In the genomic region with DNA sequence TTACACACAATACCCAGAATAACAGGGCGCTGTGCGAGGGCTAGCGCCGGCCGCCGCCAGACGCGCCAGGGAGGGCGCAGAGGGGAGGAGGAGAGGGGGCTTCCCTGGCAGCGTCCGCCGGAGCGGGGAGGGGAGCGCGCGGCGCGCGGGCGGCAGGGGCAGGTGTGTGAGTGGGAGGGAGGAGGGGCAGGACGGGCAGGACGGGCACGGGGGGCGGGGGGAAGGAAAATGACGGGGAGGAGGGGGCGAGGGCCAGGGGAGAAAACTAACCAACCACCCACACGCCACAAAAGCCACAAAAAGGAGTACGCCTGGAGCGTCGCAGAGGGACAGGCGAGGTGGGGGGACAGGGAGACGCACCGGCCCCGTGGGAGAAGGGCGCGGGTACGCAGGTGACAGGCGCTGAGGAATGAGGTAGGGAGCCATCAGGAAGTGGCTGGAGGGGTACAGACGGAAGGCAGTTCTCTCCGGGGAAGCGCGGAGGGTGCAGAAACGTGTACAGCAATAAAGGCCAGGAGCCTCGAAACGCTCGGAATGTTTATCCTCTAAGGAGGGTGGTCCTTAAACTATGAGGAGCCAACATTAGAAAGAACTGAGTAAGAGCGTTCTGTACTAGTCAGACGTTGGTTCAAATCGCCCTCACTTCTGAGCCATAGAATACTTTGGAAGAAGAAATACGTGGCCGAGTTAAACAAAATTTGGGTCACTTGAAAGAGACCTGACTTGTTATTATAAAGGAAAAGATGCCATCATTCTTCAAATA, we compare ENCODE assay signal across 8 cellular contexts. TPM values are rescaled to one million over a fixed set of nuclear protein-coding genes. Genes with fewer than 3 reads are reported as not detected.
A peak's percentile ranks its signal among the peaks of the same experiment; 100 is the strongest.
DNase-seq lines count a peak whose midpoint lies in the region; ATAC-seq and TF ChIP-seq lines count a peak whose summit lies in the region.

No MANE protein-coding gene starts in this region.

- no peak for TF ChIP-seq CTCF in CD14-positive monocyte (IDR thresholded peaks at IDR 0.05)
- no peak for TF ChIP-seq CTCF in adrenal gland (IDR thresholded peaks at IDR 0.05)

- peaks cover 0 to 7% of the 10 kb centered on the region in 2 donors for H3K4me1 ChIP-seq in adrenal gland (replicated peaks in 1 of 2)
- peaks cover 3% of the 10 kb centered on the region; the same call in 1 of the 2 replicates for H3K4me1 ChIP-seq in iPS DF 6.9 (ENCODE audit: control insufficient read depth, insufficient read depth, low read length)
- H3K4me1 ChIP-seq in skeletal muscle tissue (ENCODE audit: control insufficient read depth in 3 of 3, insufficient read depth in 3 of 3, low read length in 3 of 3), result peaks cover 0 to 6% (median 5%) of the 10 kb centered on the region in 3 donors

- DNase-seq in CD14-positive monocyte (ENCODE audit: low spot score), result no peak
- DNase-seq in HuH-7.5 (ENCODE audit: low spot score), result peak; percentile 32
- DNase-seq in adrenal gland, result peak in 5 of 7 donors; percentile 14 to 54 (median 44)
- no peak for DNase-seq in iPS DF 6.9 (ENCODE audit: low read depth, low spot score)
- no peak for DNase-seq in HK-2 (ENCODE audit: unreplicated experiment)

- TF ChIP-seq POLR2A in adrenal gland (IDR thresholded peaks at IDR 0.05), result no peak

- H3K9me3 ChIP-seq in adrenal gland (replicated peaks in 1 of 3) (no peaks in the 10 kb centered on the region), iPS DF 6.9 (ENCODE audit: control insufficient read depth, insufficient read depth, low read length) (no peaks in the 10 kb centered on the region), skeletal muscle tissue (ENCODE audit: control insufficient read depth in 3 of 3, low read length in 3 of 3) (no peaks in the 10 kb centered on the region)

- H3K4me3 ChIP-seq in adrenal gland (peak overlapping the region in 3 of 4 donors; percentile 71 to 98 (median 90)), iPS DF 6.9 (ENCODE audit: low read length) (peak overlapping the region; percentile 80), skeletal muscle tissue (ENCODE audit: low read length in 3 of 3) (peak overlapping the region; percentile 75 to 86 (median 84))

- intact Hi-C loops in CD14-positive monocyte (cut with micrococcal nuclease) (loop anchor here in 1 of 2 donors (1.0 kb wide), 1 partner anchor 10 kb away; no protein-coding TSS in a partner anchor), adrenal gland (cut with DNase I) (no loop called here)

- H3K27ac Mint-ChIP-seq in CD14-positive monocyte, result peak overlapping the region in 6 of 7 donors; percentile 53 to 96 (median 87)

- ATAC-seq in SK-N-SH treated with all-trans-retinoic acid at 6 μM for 48 hours (peak; percentile 64), GM18502 (IDR thresholded peaks at IDR 0.05; ENCODE audit: poor library complexity, unreplicated experiment) (no peak)

- H3K9ac ChIP-seq in skeletal muscle tissue (ENCODE audit: low read depth in 1 of 3, low read length in 3 of 3), result peak overlapping the region; percentile 79 to 91 (median 88)

- no peaks in the 10 kb centered on the region for H3K9me3 Mint-ChIP-seq in CD14-positive monocyte

- peak overlapping the region in 3 of 5 donors; percentile 78 to 83 (median 82) for H3K27ac ChIP-seq in adrenal gland
- no peak overlapping the region for H3K27ac ChIP-seq in iPS DF 6.9 (ENCODE audit: low read length)
- H3K27ac ChIP-seq in skeletal muscle tissue (ENCODE audit: low read depth, low read length), result peak overlapping the region; percentile 99

- peaks cover under 1 to 4% of the 10 kb centered on the region in 2 donors for H3K36me3 Mint-ChIP-seq in CD14-positive monocyte

- WGBS in adrenal gland, 4 donors, result 1 to 3% (median 2%) methylated on average over 31 to 51 of the region's 51 CpGs
- WGBS in iPS DF 6.9 (ENCODE audit: insufficient coverage, insufficient read length), result no CpG with 5 or more reads among the region's 51 CpGs

- peaks cover 44% of the 10 kb centered on the region for H3K4me1 Mint-ChIP-seq in CD14-positive monocyte

- H3K27me3 ChIP-seq in adrenal gland, result no peaks in the 10 kb centered on the region
- no peaks in the 10 kb centered on the region for H3K27me3 ChIP-seq in iPS DF 6.9 (ENCODE audit: control insufficient read depth, insufficient read depth, low read length)
- no peaks in the 10 kb centered on the region for H3K27me3 ChIP-seq in skeletal muscle tissue (ENCODE audit: control insufficient read depth in 3 of 3, insufficient read depth in 3 of 3, low read length in 3 of 3)

- H3K4me3 Mint-ChIP-seq in CD14-positive monocyte, result peak overlapping the region; percentile 93 to 99

- no peaks in the 10 kb centered on the region for H3K36me3 ChIP-seq in adrenal gland (replicated peaks in 1 of 2)
- H3K36me3 ChIP-seq in iPS DF 6.9 (ENCODE audit: control insufficient read depth, insufficient read depth, low read length), result no peaks in the 10 kb centered on the region
- no peaks in the 10 kb centered on the region for H3K36me3 ChIP-seq in skeletal muscle tissue (ENCODE audit: control insufficient read depth in 3 of 3, insufficient read depth in 3 of 3, low read length in 3 of 3)

- H3K27me3 Mint-ChIP-seq in CD14-positive monocyte (ENCODE audit: low read depth in 3 of 3), result no peaks in the 10 kb centered on the region

TF ChIP-seq in SK-N-SH treated with all-trans-retinoic acid at 6 μM for 48 hours, 23 proteins besides CTCF, POLR2A, EP300 and RAD21:
- TF ChIP-seq, protein P1, sequence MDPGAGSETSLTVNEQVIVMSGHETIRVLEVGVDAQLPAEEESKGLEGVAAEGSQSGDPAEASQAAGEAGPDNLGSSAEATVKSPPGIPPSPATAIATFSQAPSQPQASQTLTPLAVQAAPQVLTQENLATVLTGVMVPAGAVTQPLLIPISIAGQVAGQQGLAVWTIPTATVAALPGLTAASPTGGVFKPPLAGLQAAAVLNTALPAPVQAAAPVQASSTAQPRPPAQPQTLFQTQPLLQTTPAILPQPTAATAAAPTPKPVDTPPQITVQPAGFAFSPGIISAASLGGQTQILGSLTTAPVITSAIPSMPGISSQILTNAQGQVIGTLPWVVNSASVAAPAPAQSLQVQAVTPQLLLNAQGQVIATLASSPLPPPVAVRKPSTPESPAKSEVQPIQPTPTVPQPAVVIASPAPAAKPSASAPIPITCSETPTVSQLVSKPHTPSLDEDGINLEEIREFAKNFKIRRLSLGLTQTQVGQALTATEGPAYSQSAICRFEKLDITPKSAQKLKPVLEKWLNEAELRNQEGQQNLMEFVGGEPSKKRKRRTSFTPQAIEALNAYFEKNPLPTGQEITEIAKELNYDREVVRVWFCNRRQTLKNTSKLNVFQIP (CRISPR knock-in tag; IDR thresholded peaks at IDR 0.05; ENCODE audit: borderline replicate concordance, low read depth), result no peak
- TF ChIP-seq ISL1 (CRISPR knock-in tag; IDR thresholded peaks at IDR 0.05) (no peak), ARNTL (CRISPR knock-in tag; IDR thresholded peaks at IDR 0.05; ENCODE audit: borderline replicate concordance, low read depth) (no peak), RARB (CRISPR knock-in tag; IDR thresholded peaks at IDR 0.05) (no peak), GLIS3 (CRISPR knock-in tag; IDR thresholded peaks at IDR 0.05) (no peak), ZFP3 (CRISPR knock-in tag; IDR thresholded peaks at IDR 0.05) (no peak), CSRNP3 (CRISPR knock-in tag; IDR thresholded peaks at IDR 0.05) (no peak), ESRRG (CRISPR knock-in tag; IDR thresholded peaks at IDR 0.05) (no peak), CSDC2 (CRISPR knock-in tag; IDR thresholded peaks at IDR 0.05) (no peak)
- TF ChIP-seq, protein P2, sequence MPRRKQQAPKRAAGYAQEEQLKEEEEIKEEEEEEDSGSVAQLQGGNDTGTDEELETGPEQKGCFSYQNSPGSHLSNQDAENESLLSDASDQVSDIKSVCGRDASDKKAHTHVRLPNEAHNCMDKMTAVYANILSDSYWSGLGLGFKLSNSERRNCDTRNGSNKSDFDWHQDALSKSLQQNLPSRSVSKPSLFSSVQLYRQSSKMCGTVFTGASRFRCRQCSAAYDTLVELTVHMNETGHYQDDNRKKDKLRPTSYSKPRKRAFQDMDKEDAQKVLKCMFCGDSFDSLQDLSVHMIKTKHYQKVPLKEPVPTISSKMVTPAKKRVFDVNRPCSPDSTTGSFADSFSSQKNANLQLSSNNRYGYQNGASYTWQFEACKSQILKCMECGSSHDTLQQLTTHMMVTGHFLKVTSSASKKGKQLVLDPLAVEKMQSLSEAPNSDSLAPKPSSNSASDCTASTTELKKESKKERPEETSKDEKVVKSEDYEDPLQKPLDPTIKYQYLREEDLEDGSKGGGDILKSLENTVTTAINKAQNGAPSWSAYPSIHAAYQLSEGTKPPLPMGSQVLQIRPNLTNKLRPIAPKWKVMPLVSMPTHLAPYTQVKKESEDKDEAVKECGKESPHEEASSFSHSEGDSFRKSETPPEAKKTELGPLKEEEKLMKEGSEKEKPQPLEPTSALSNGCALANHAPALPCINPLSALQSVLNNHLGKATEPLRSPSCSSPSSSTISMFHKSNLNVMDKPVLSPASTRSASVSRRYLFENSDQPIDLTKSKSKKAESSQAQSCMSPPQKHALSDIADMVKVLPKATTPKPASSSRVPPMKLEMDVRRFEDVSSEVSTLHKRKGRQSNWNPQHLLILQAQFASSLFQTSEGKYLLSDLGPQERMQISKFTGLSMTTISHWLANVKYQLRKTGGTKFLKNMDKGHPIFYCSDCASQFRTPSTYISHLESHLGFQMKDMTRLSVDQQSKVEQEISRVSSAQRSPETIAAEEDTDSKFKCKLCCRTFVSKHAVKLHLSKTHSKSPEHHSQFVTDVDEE (CRISPR knock-in tag; IDR thresholded peaks at IDR 0.05), result no peak

RNA-seq across cellular contexts. Expression of gene SATB1, which starts 0.7 kb away (rescaled TPM):
- 1 to 10 TPM; 4.3 to 6.9 TPM for polyA plus RNA-seq in CD14-positive monocyte
- 10 to 100 TPM in 7 of 8 donors, 1 to 10 TPM in 1; 9.8 to 31.5 (median 19.5) TPM for total RNA-seq in adrenal gland
- polyA plus RNA-seq in adrenal gland, result 10 to 100 TPM in 2 of 3 donors, 1 to 10 TPM in 1; 9.1 to 12.3 (median 12.3) TPM
- 21.4 TPM for total RNA-seq in skeletal muscle tissue

Comparison
In these comparisons a context has a peak if more than half of its experiments do, and no peak if none do; other contexts are left out.
1. DNase-seq: peak in HuH-7.5 (single experiment) and adrenal gland (5 of 7); none in CD14-positive monocyte (single experiment), iPS DF 6.9 (single experiment) and HK-2 (single experiment).
2. Peak in every context shown above with its lines, with median percentiles within 50 percentile points of each other: H3K4me3 ChIP-seq.